In genomic region chr2:120589782-120590608, GRCh38 we compare ENCODE assay signal across 12 cellular contexts.
A peak's percentile ranks its signal among the peaks of the same experiment; 100 is the strongest.
DNase-seq lines count a peak whose midpoint lies in the region; ATAC-seq and TF ChIP-seq lines count a peak whose summit lies in the region.
"Had no signal": no experiment of that assay in that cellular context is flagged by ENCODE, and none has a peak within 500 bp of the region (broad histone marks: within the 10 kb centered on the region; RNA-seq: fewer than 3 reads in every experiment).

No MANE protein-coding gene starts in this region.

- H3K27me3 ChIP-seq in breast epithelium, result no peaks in the 10 kb centered on the region
- H3K27me3 ChIP-seq in hepatocyte, result peaks cover 21% of the 10 kb centered on the region
- H3K27me3 ChIP-seq in naive thymus-derived CD4-positive, alpha-beta T cell (ENCODE audit: control insufficient read depth in 2 of 2, insufficient read depth in 2 of 2, low read length in 2 of 2), result no peaks in the 10 kb centered on the region

- no TSS peak for BruUV-seq in MCF 10A (replicated peaks; lab: Mats Ljungman, UMichigan)

- intact Hi-C loops in MCF 10A (cut with micrococcal nuclease) (no loop called here), breast epithelium (cut with DNase I; ENCODE audit: low total_unique reads) (no loop called here)
- intact Hi-C loops in naive thymus-derived CD4-positive, alpha-beta T cell (cut with micrococcal nuclease), result no loop called here

- peak overlapping the region; percentile 44 for H3K27ac Mint-ChIP-seq in MCF 10A (ENCODE audit: low read depth, unreplicated experiment)
- peak overlapping the region; percentile 11 for H3K27ac Mint-ChIP-seq in type B pancreatic cell
- no peak overlapping the region for H3K27ac Mint-ChIP-seq in naive thymus-derived CD4-positive, alpha-beta T cell
- H3K27ac Mint-ChIP-seq: activated naive CD4-positive, alpha-beta T cell treated with anti-CD3 and anti-CD28 coated beads for 36 hours; stimulated activated effector memory CD8-positive, alpha-beta T cell treated with anti-CD3 and anti-CD28 coated beads, Interleukin-12 subunit alpha, Interleukin-12 subunit beta, amount 100 ng/mL, for 72 hours had no signal

- H3K4me1 ChIP-seq in breast epithelium, result no peaks in the 10 kb centered on the region
- H3K4me1 ChIP-seq in hepatocyte (ENCODE audit: insufficient read depth), result peaks cover 8% of the 10 kb centered on the region
- H3K4me1 ChIP-seq in naive thymus-derived CD4-positive, alpha-beta T cell (ENCODE audit: control insufficient read depth in 2 of 2, insufficient read depth in 2 of 2, low read length in 2 of 2), result no peaks in the 10 kb centered on the region

- POLR2A ChIA-PET in MCF 10A (lab: Yijun Ruan, JAX), result no interaction called here
- POLR2A ChIA-PET in naive thymus-derived CD4-positive, alpha-beta T cell (lab: Charles Lee), result no interaction called here

- H3K27me3 Mint-ChIP-seq in MCF 10A (ENCODE audit: insufficient read depth, unreplicated experiment) (no peaks in the 10 kb centered on the region), type B pancreatic cell (peaks cover 57% of the 10 kb centered on the region)
- H3K27me3 Mint-ChIP-seq in naive thymus-derived CD4-positive, alpha-beta T cell, result peaks cover 43 to 59% (median 49%) of the 10 kb centered on the region in 5 donors

- H3K27ac ChIP-seq in breast epithelium (no peak overlapping the region), hepatocyte (peak overlapping the region; percentile 0)
- no peak overlapping the region for H3K27ac ChIP-seq in naive thymus-derived CD4-positive, alpha-beta T cell (ENCODE audit: low read depth, low read length)

- H3K79me2 ChIP-seq in hepatocyte, result no peaks in the 10 kb centered on the region

- H2AFZ ChIP-seq in hepatocyte, result no peak overlapping the region

- TF ChIP-seq CTCF in MCF 10A (IDR thresholded peaks at IDR 0.05; ENCODE audit: unreplicated experiment) (no peak), breast epithelium (IDR thresholded peaks at IDR 0.05) (no peak), astrocyte of the cerebellum (IDR thresholded peaks at IDR 0.05; ENCODE audit: low read depth, low read length, missing control alignments) (no peak), hepatocyte (IDR thresholded peaks at IDR 0.05; ENCODE audit: poor library complexity) (no peak), type B pancreatic cell (conservative IDR thresholded peaks at IDR 0.05) (no peak), GM10266 (IDR thresholded peaks at IDR 0.05; ENCODE audit: control insufficient read depth, insufficient read depth, low read depth, missing control alignments) (no peak)

- H3K36me3 ChIP-seq in breast epithelium, result no peaks in the 10 kb centered on the region
- no peaks in the 10 kb centered on the region for H3K36me3 ChIP-seq in hepatocyte (replicated peaks; ENCODE audit: insufficient read depth, low read depth)
- no peaks in the 10 kb centered on the region for H3K36me3 ChIP-seq in naive thymus-derived CD4-positive, alpha-beta T cell (ENCODE audit: control insufficient read depth in 2 of 3, insufficient read depth in 3 of 3, low read length in 3 of 3)

- no peaks in the 10 kb centered on the region for H3K9me2 ChIP-seq in hepatocyte (replicated peaks; ENCODE audit: insufficient read depth)

- H3K36me3 Mint-ChIP-seq in MCF 10A (ENCODE audit: insufficient read depth, unreplicated experiment), result no peaks in the 10 kb centered on the region
- H3K36me3 Mint-ChIP-seq in type B pancreatic cell, result no peaks in the 10 kb centered on the region
- H3K36me3 Mint-ChIP-seq in naive thymus-derived CD4-positive, alpha-beta T cell, result no peaks in the 10 kb centered on the region
- H3K36me3 Mint-ChIP-seq: stimulated activated effector memory CD8-positive, alpha-beta T cell treated with anti-CD3 and anti-CD28 coated beads, Interleukin-12 subunit alpha, Interleukin-12 subunit beta, amount 100 ng/mL, for 72 hours had no signal

- H3K4me3 ChIP-seq in breast epithelium (no peak overlapping the region), astrocyte of the cerebellum (ENCODE audit: low read depth, low read length) (no peak overlapping the region), hepatocyte (no peak overlapping the region)
- no peak overlapping the region for H3K4me3 ChIP-seq in naive thymus-derived CD4-positive, alpha-beta T cell (ENCODE audit: low read length)

- WGBS in hepatocyte (ENCODE audit: low lambda C conversion rate, missing lambda C conversion rate), result 81% methylated on average over 8 of the region's 8 CpGs

- H4K20me1 ChIP-seq in hepatocyte (ENCODE audit: insufficient read depth, poor library complexity, severe bottlenecking), result no peaks in the 10 kb centered on the region

- in situ Hi-C loops in astrocyte of the cerebellum (cut with HindIII; ENCODE audit: low sequenced_read_pairs), result loop anchor here (5.0 kb wide), 2 partner anchors 43 to 52 kb away; no protein-coding TSS in a partner anchor

- no peak for ATAC-seq in naive thymus-derived CD4-positive, alpha-beta T cell
- no peak for ATAC-seq in GM21825 (IDR thresholded peaks at IDR 0.05; ENCODE audit: unreplicated experiment)
- ATAC-seq: activated CD4-positive, CD25-positive, alpha-beta regulatory T cell treated with anti-CD3 and anti-CD28 coated beads, Interleukin-2, amount 50 U/mL, for 24 hours; stimulated activated effector memory CD8-positive, alpha-beta T cell treated with anti-CD3 and anti-CD28 coated beads, Interleukin-12 subunit alpha, Interleukin-12 subunit beta, amount 100 ng/mL, for 72 hours had no signal

- H3K4me2 ChIP-seq in hepatocyte, result no peak overlapping the region

- H3K9me3 ChIP-seq in breast epithelium, result no peaks in the 10 kb centered on the region
- H3K9me3 ChIP-seq in hepatocyte (ENCODE audit: low read depth), result no peaks in the 10 kb centered on the region
- H3K9me3 ChIP-seq in naive thymus-derived CD4-positive, alpha-beta T cell (ENCODE audit: control insufficient read depth in 2 of 3, low read length in 3 of 3), result no peaks in the 10 kb centered on the region

- DNase-seq in MCF 10A (ENCODE audit: unreplicated experiment) (peak; percentile 89), breast epithelium (ENCODE audit: low spot score in 2 of 2) (no peak), astrocyte of the cerebellum (ENCODE audit: low read depth) (peak; percentile 94), hepatocyte (ENCODE audit: low spot score) (peak; percentile 55), type B pancreatic cell (ENCODE audit: extremely low spot score, unreplicated experiment) (no peak), GM10266 (ENCODE audit: extremely low spot score) (no peak)
- DNase-seq in naive thymus-derived CD4-positive, alpha-beta T cell, result no peak
- DNase-seq: activated naive CD4-positive, alpha-beta T cell treated with anti-CD3 and anti-CD28 coated beads for 36 hours; NCI-H2029 treated with DMSO at 0.1 percent for 48 hours had no signal

- H3K4me1 Mint-ChIP-seq in MCF 10A (ENCODE audit: insufficient read depth, unreplicated experiment), result peaks cover 24% of the 10 kb centered on the region
- peaks cover 32% of the 10 kb centered on the region for H3K4me1 Mint-ChIP-seq in type B pancreatic cell (ENCODE audit: unreplicated experiment)
- peaks cover 0 to 6% (median 5%) of the 10 kb centered on the region in 7 donors for H3K4me1 Mint-ChIP-seq in naive thymus-derived CD4-positive, alpha-beta T cell

- TF ChIP-seq POLR2A in breast epithelium (IDR thresholded peaks at IDR 0.05), result no peak

- H3K4me3 Mint-ChIP-seq in MCF 10A (ENCODE audit: unreplicated experiment) (no peak overlapping the region), type B pancreatic cell (no peak overlapping the region)
- H3K4me3 Mint-ChIP-seq in naive thymus-derived CD4-positive, alpha-beta T cell, result no peak overlapping the region
- H3K4me3 Mint-ChIP-seq: activated naive CD4-positive, alpha-beta T cell treated with anti-CD3 and anti-CD28 coated beads for 36 hours; stimulated activated effector memory CD8-positive, alpha-beta T cell treated with anti-CD3 and anti-CD28 coated beads, Interleukin-12 subunit alpha, Interleukin-12 subunit beta, amount 100 ng/mL, for 72 hours had no signal

- CTCF ChIA-PET in MCF 10A (lab: Yijun Ruan, JAX), result interaction anchor here (0.7 to 1.5 kb wide), 3 partner anchors 26 to 247 kb away, joined by 3 to 5 read pairs (median 4); no protein-coding TSS in a partner anchor
- CTCF ChIA-PET in naive thymus-derived CD4-positive, alpha-beta T cell (lab: Charles Lee), result no interaction called here

- H3K9me3 Mint-ChIP-seq in MCF 10A (ENCODE audit: unreplicated experiment) (no peaks in the 10 kb centered on the region), type B pancreatic cell (no peaks in the 10 kb centered on the region)
- H3K9me3 Mint-ChIP-seq in naive thymus-derived CD4-positive, alpha-beta T cell, result peaks cover 0 to 12% (median 4%) of the 10 kb centered on the region in 11 donors
- H3K9me3 Mint-ChIP-seq: activated naive CD4-positive, alpha-beta T cell treated with anti-CD3 and anti-CD28 coated beads for 36 hours; stimulated activated effector memory CD8-positive, alpha-beta T cell treated with anti-CD3 and anti-CD28 coated beads, Interleukin-12 subunit alpha, Interleukin-12 subunit beta, amount 100 ng/mL, for 72 hours had no signal

Comparison
In these comparisons a context has a peak if more than half of its experiments do, and no peak if none do; other contexts are left out.
1. DNase-seq: peak in MCF 10A (single experiment), astrocyte of the cerebellum (single experiment) and hepatocyte (single experiment); none in breast epithelium (0 of 2), type B pancreatic cell (single experiment), GM10266 (single experiment) and naive thymus-derived CD4-positive, alpha-beta T cell (0 of 9).
2. H3K27ac Mint-ChIP-seq: peak in MCF 10A (single experiment) and type B pancreatic cell (single experiment); none in naive thymus-derived CD4-positive, alpha-beta T cell (0 of 9).